In genomic region chr7:50801907-50802306, GRCh38 we compare ENCODE assay signal across 1 cellular context.
A peak's percentile ranks its signal among the peaks of the same experiment; 100 is the strongest.
TF ChIP-seq lines count a peak whose summit lies in the region.

No MANE protein-coding gene starts in this region.

TF ChIP-seq in HepG2, 621 proteins besides CTCF, POLR2A, EP300 and RAD21:
- TF ChIP-seq FOXP4 (CRISPR knock-in tag; IDR thresholded peaks at IDR 0.05) (no peak), SMC3 (IDR thresholded peaks at IDR 0.05; ENCODE audit: low read length) (peak; percentile 45), STAG1 (CRISPR knock-in tag; IDR thresholded peaks at IDR 0.05) (peak; percentile 45; the same call in 1 of the 2 replicates)
